Comparison of ENCODE assay signal across 8 cellular contexts in the genomic region with DNA sequence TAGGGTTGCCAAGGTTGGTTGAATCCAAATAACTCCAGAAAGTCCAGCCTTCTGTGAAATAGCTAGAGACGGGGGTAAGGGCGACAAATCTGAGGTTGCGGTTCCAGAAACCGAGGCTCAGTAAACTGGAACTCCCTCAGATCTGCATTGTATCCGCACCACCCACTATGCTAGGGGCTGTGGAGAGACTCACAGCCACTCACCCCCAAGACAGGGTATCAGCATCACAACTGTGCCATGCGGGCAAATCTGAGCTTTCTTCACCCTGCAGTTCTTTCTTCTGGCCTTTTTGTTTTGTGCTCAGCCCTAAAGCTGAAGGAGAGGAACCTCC. TPM values are rescaled to one million over a fixed set of nuclear protein-coding genes. Genes with fewer than 3 reads are reported as not detected.
DNase-seq lines count a peak whose midpoint lies in the region; ATAC-seq and TF ChIP-seq lines count a peak whose summit lies in the region.

No MANE protein-coding gene starts in this region.

- no peak for TF ChIP-seq POLR2A in tibial nerve (IDR thresholded peaks at IDR 0.05)

- in situ Hi-C loops in ACHN (cut with HindIII; ENCODE audit: low pct_ligation_motif_present, low pct_unique_long_range_greater_than_20kb, low sequenced_read_pairs) = no loop called here

- peaks cover 11% of the 10 kb centered on the region for H3K36me3 ChIP-seq in adipocyte (ENCODE audit: control insufficient read depth, insufficient read depth, low read length, severe bottlenecking)
- no peaks in the 10 kb centered on the region for H3K36me3 ChIP-seq in tibial nerve

- no peak for ATAC-seq in activated CD8-positive, alpha-beta memory T cell treated with anti-CD3 and anti-CD28 coated beads, Interleukin-2, amount 10 ng/mL, durations not matched to agents 7 days and 5 days
- no peak for ATAC-seq in GM19397 (IDR thresholded peaks at IDR 0.05; ENCODE audit: unreplicated experiment)

- no peak for TF ChIP-seq CTCF in tibial nerve (IDR thresholded peaks at IDR 0.05)

- peak overlapping the region; percentile 82 for H3K27ac Mint-ChIP-seq in activated CD8-positive, alpha-beta memory T cell treated with anti-CD3 and anti-CD28 coated beads, Interleukin-2, amount 10 ng/mL, durations not matched to agents 7 days and 5 days

- DNase-seq in activated CD8-positive, alpha-beta memory T cell treated with anti-CD3 and anti-CD28 coated beads, Interleukin-2, amount 10 ng/mL, durations not matched to agents 7 days and 5 days = no peak
- DNase-seq in activated CD8-positive, alpha-beta memory T cell treated with anti-CD3 and anti-CD28 coated beads, Interleukin-2, amount 50 U/mL, for 48 hours = no peak
- DNase-seq in adipocyte (ENCODE audit: low read depth) = no peak
- DNase-seq in kidney tubule cell (ENCODE audit: low spot score) = peak; percentile 9
- no peak for DNase-seq in tibial nerve (ENCODE audit: low spot score in 2 of 2)
- DNase-seq in ACHN = no peak
- no peak for DNase-seq in HK-2 (ENCODE audit: unreplicated experiment)

- peak overlapping the region; percentile 71 for H3K4me3 ChIP-seq in adipocyte (ENCODE audit: low read length)
- peak overlapping the region; percentile 28 to 57 (median 42) for H3K4me3 ChIP-seq in tibial nerve

- H3K27me3 ChIP-seq in adipocyte (replicated peaks; ENCODE audit: control insufficient read depth, insufficient read depth, low read length) (no peaks in the 10 kb centered on the region), tibial nerve (no peaks in the 10 kb centered on the region)

- CTCF ChIA-PET in activated CD8-positive, alpha-beta memory T cell treated with anti-CD3 and anti-CD28 coated beads, Interleukin-2, amount 10 ng/mL, durations not matched to agents 7 days and 5 days (lab: Charles Lee) = interaction anchor here (0.9 to 3.1 kb wide), 6 partner anchors 9 to 245 kb away, joined by 3 to 10 read pairs (median 4); a partner anchor contains a TSS

- peak overlapping the region; percentile 81 for H3K4me3 Mint-ChIP-seq in activated CD8-positive, alpha-beta memory T cell treated with anti-CD3 and anti-CD28 coated beads, Interleukin-2, amount 10 ng/mL, durations not matched to agents 7 days and 5 days

- H3K27me3 Mint-ChIP-seq in activated CD8-positive, alpha-beta memory T cell treated with anti-CD3 and anti-CD28 coated beads, Interleukin-2, amount 10 ng/mL, durations not matched to agents 7 days and 5 days = no peaks in the 10 kb centered on the region

- WGBS in tibial nerve, 2 donors = 46 to 62% methylated on average over 3 to 6 of the region's 6 CpGs

- peaks cover 30% of the 10 kb centered on the region for H3K4me1 ChIP-seq in adipocyte (ENCODE audit: control insufficient read depth, insufficient read depth, low read length)
- H3K4me1 ChIP-seq in tibial nerve = peaks cover 0 to 11% (median 4%) of the 10 kb centered on the region in 4 donors

- peaks cover 11% of the 10 kb centered on the region for H3K36me3 Mint-ChIP-seq in activated CD8-positive, alpha-beta memory T cell treated with anti-CD3 and anti-CD28 coated beads, Interleukin-2, amount 10 ng/mL, durations not matched to agents 7 days and 5 days

- no peaks in the 10 kb centered on the region for H3K9me3 Mint-ChIP-seq in activated CD8-positive, alpha-beta memory T cell treated with anti-CD3 and anti-CD28 coated beads, Interleukin-2, amount 10 ng/mL, durations not matched to agents 7 days and 5 days (ENCODE audit: low read depth)

- H3K9me3 ChIP-seq in adipocyte (ENCODE audit: control insufficient read depth, low read length) = no peaks in the 10 kb centered on the region
- H3K9me3 ChIP-seq in tibial nerve = no peaks in the 10 kb centered on the region

- no peak for TF ChIP-seq EP300 in tibial nerve (IDR thresholded peaks at IDR 0.05)

- peaks cover 24% of the 10 kb centered on the region for H3K4me1 Mint-ChIP-seq in activated CD8-positive, alpha-beta memory T cell treated with anti-CD3 and anti-CD28 coated beads, Interleukin-2, amount 10 ng/mL, durations not matched to agents 7 days and 5 days

- H3K9ac ChIP-seq in adipocyte (ENCODE audit: low read length) = peak overlapping the region; percentile 47

- H3K27ac ChIP-seq in tibial nerve = peak overlapping the region; percentile 19 to 74 (median 58)

RNA-seq across cellular contexts. Expression of a gene that starts 0.6 kb away (rescaled TPM):
- 10 to 100 TPM in 1 of 2 experiments, 1 to 10 TPM in 1; 7.8 to 12.7 TPM for total RNA-seq in activated CD8-positive, alpha-beta memory T cell treated with anti-CD3 and anti-CD28 coated beads, Interleukin-2, amount 10 ng/mL, durations not matched to agents 7 days and 5 days
- 10 to 100 TPM in 3 of 4 donors, 1 to 10 TPM in 1; 9.6 to 17.6 (median 12.5) TPM for total RNA-seq in tibial nerve

RNA-seq across cellular contexts. Expression of a gene that starts 51.6 kb away (rescaled TPM):
- total RNA-seq in activated CD8-positive, alpha-beta memory T cell treated with anti-CD3 and anti-CD28 coated beads, Interleukin-2, amount 10 ng/mL, durations not matched to agents 7 days and 5 days = 10 to 100 TPM; 18.0 to 20.1 TPM
- total RNA-seq in tibial nerve = 10 to 100 TPM in 2 of 4 donors, 1 to 10 TPM in 2; 2.4 to 12.8 (median 9.3) TPM
